Comparison of ENCODE assay signal across 9 cellular contexts in the genomic region with DNA sequence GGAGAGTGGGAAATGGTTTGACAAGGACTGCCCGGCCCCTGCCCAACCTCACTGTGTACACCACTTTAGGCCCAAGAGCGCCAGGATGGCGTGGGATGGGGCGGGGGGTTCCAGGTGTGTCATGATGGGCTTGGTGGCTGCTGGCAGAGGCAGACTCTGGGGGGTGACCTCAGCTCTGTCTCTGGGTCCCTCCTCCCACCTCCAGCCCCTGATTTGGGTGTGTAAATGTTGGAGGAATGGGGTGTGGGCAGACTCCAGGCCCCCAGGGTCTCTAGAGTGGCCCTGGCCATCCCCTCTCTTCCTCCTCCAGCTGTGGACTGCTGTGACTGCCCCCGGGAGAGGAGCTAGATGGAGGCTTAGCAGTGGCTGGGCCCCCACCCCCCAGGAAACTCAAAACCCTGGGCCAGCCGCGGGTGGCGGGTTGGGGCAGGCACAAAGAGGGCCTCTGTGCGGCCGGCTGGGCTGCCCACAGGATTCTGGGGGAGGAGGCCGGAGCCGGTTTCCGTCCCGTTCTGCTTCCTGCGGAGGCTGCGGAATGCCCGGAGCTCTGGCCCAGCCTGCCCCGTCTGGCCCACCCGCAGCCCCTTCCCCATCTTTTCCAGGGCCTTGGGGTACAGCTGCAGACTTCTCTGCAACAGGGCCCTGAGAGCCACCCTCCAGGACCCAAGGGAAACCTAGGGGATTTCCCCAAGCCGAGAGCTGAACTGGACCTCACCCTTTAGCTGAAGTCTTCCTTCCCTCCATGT. TPM values are rescaled to one million over a fixed set of nuclear protein-coding genes. Genes with fewer than 3 reads are reported as not detected.
DNase-seq lines count a peak whose midpoint lies in the region; ATAC-seq and TF ChIP-seq lines count a peak whose summit lies in the region.
"Had no signal": no experiment of that assay in that cellular context is flagged by ENCODE, and none has a peak within 500 bp of the region (broad histone marks: within the 10 kb centered on the region; RNA-seq: fewer than 3 reads in every experiment).

No MANE protein-coding gene starts in this region.

- H3K27me3 Mint-ChIP-seq in activated CD8-positive, alpha-beta T cell treated with anti-CD3 and anti-CD28 coated beads, Interleukin-2, amount 10 ng/mL, durations not matched to agents 7 days and 5 days (ENCODE audit: low read depth) = no peaks in the 10 kb centered on the region

- no peaks in the 10 kb centered on the region; the same call in 1 of the 2 replicates for H4K20me1 ChIP-seq in GM23248 (ENCODE audit: insufficient read depth)
- H4K20me1 ChIP-seq in PC-9 (ENCODE audit: insufficient read depth) = peaks cover 59% of the 10 kb centered on the region

- POLR2A ChIA-PET in activated CD8-positive, alpha-beta T cell treated with anti-CD3 and anti-CD28 coated beads, Interleukin-2, amount 10 ng/mL, durations not matched to agents 7 days and 5 days (lab: Charles Lee) = interaction anchor here (2.0 kb wide), 1 partner anchor 11 kb away, joined by 5 read pairs; no protein-coding TSS in a partner anchor
- POLR2A ChIA-PET in PC-9 (lab: Charles Lee; ENCODE audit: unreplicated experiment) = no interaction called here

- H3K79me2 ChIP-seq in GM23248 (ENCODE audit: insufficient read depth) (peaks cover 94% of the 10 kb centered on the region), PC-9 (ENCODE audit: low read depth) (peaks cover 82% of the 10 kb centered on the region)

- H3K9ac ChIP-seq in GM23248 = peak overlapping the region; percentile 3; the same call in 1 of the 2 replicates

- H3K4me3 ChIP-seq in GM23248 (no peak overlapping the region), PC-9 (no peak overlapping the region), testis (no peak overlapping the region)

- TF ChIP-seq CTCF in PC-9 (conservative IDR thresholded peaks at IDR 0.05) (no peak), testis (IDR thresholded peaks at IDR 0.05) (no peak)

- DNase-seq in GM23248 (no peak), kidney tubule cell (ENCODE audit: low spot score) (peak; percentile 52), substantia nigra (lab: John Stamatoyannopoulos, UW) (peak in 45 of 49 donors; percentile 46 to 92 (median 81)), PC-9 (no peak), testis (no peak)
- DNase-seq in activated CD8-positive, alpha-beta T cell treated with anti-CD3 and anti-CD28 coated beads, Interleukin-2, amount 10 ng/mL, durations not matched to agents 7 days and 5 days = no peak
- no peak for DNase-seq in activated CD4-positive, CD25-positive, alpha-beta regulatory T cell (lab: John Stamatoyannopoulos, UW)
- DNase-seq: activated CD4-positive, alpha-beta T cell treated with anti-CD3 and anti-CD28 coated beads for 1 hour had no signal

- ATAC-seq in activated CD8-positive, alpha-beta T cell treated with anti-CD3 and anti-CD28 coated beads, Interleukin-2, amount 10 ng/mL, durations not matched to agents 7 days and 5 days = no peak
- no peak for ATAC-seq in esophagus mucosa

- H3K9me3 ChIP-seq in GM23248 (ENCODE audit: low read depth) (no peaks in the 10 kb centered on the region), PC-9 (ENCODE audit: insufficient read depth, low read depth) (no peaks in the 10 kb centered on the region), testis (no peaks in the 10 kb centered on the region)

- BruUV-seq in PC-9 (replicated peaks; lab: Mats Ljungman, UMichigan) = no TSS peak

- H3K4me3 Mint-ChIP-seq in activated CD8-positive, alpha-beta T cell treated with anti-CD3 and anti-CD28 coated beads, Interleukin-2, amount 10 ng/mL, durations not matched to agents 7 days and 5 days = peak overlapping the region; percentile 77

- H3K4me1 ChIP-seq in GM23248 (ENCODE audit: insufficient read depth) (peaks cover 34% of the 10 kb centered on the region), PC-9 (replicated peaks; ENCODE audit: insufficient read depth) (no peaks in the 10 kb centered on the region), testis (peaks cover 55% of the 10 kb centered on the region)

- H3K9me3 Mint-ChIP-seq in activated CD8-positive, alpha-beta T cell treated with anti-CD3 and anti-CD28 coated beads, Interleukin-2, amount 10 ng/mL, durations not matched to agents 7 days and 5 days (ENCODE audit: insufficient read depth) = no peaks in the 10 kb centered on the region

- H3F3A ChIP-seq in GM23248 (ENCODE audit: insufficient read depth) (peaks cover 20% of the 10 kb centered on the region), PC-9 (ENCODE audit: insufficient read depth, low read depth) (no peaks in the 10 kb centered on the region)

- H3K27ac ChIP-seq in GM23248 (no peak overlapping the region), substantia nigra (ENCODE audit: low read depth, low read length, poor library complexity, severe bottlenecking) (peak overlapping the region; percentile 98), PC-9 (no peak overlapping the region), testis (peak overlapping the region in 1 of 2 donors; percentile 82)

- 87 to 89% methylated on average over 16 to 20 of the region's 20 CpGs for WGBS in GM23248 (ENCODE audit: low coverage in 1 of 2, low lambda C conversion rate in 2 of 2, missing lambda C conversion rate in 2 of 2), 2 experiments
- WGBS in testis, 2 donors = 68 to 72% methylated on average over 6 to 20 of the region's 20 CpGs

- no peaks in the 10 kb centered on the region for H3K36me3 Mint-ChIP-seq in activated CD8-positive, alpha-beta T cell treated with anti-CD3 and anti-CD28 coated beads, Interleukin-2, amount 10 ng/mL, durations not matched to agents 7 days and 5 days (ENCODE audit: low read depth)

- no peak overlapping the region for H2AFZ ChIP-seq in GM23248
- H2AFZ ChIP-seq in PC-9 = no peak overlapping the region

- H3K27me3 ChIP-seq in GM23248 (replicated peaks; ENCODE audit: insufficient read depth) (no peaks in the 10 kb centered on the region), PC-9 (ENCODE audit: insufficient read depth, low read depth) (no peaks in the 10 kb centered on the region), testis (no peaks in the 10 kb centered on the region)

- H3K4me1 Mint-ChIP-seq in activated CD8-positive, alpha-beta T cell treated with anti-CD3 and anti-CD28 coated beads, Interleukin-2, amount 10 ng/mL, durations not matched to agents 7 days and 5 days (ENCODE audit: low read depth) = peaks cover 48% of the 10 kb centered on the region

- in situ Hi-C loops in GM23248 (cut with MboI) = no loop called here

- no peak for TF ChIP-seq POLR2A in testis (IDR thresholded peaks at IDR 0.05)

- CTCF ChIA-PET in activated CD8-positive, alpha-beta T cell treated with anti-CD3 and anti-CD28 coated beads, Interleukin-2, amount 10 ng/mL, durations not matched to agents 7 days and 5 days (lab: Charles Lee) = interaction anchor here (0.5 to 8.5 kb wide), 10 partner anchors 10 to 503 kb away, joined by 3 to 95 read pairs (median 4); no protein-coding TSS in a partner anchor
- CTCF ChIA-PET in PC-9 (lab: Charles Lee) = no interaction called here

- intact Hi-C loops in PC-9 (cut with micrococcal nuclease; ENCODE audit: unreplicated experiment) (no loop called here), testis (cut with DNase I; ENCODE audit: low total_unique reads) (no loop called here)

- H3K36me3 ChIP-seq in GM23248 (ENCODE audit: low read depth) = no peaks in the 10 kb centered on the region
- no peaks in the 10 kb centered on the region for H3K36me3 ChIP-seq in PC-9 (ENCODE audit: low read depth)
- H3K36me3 ChIP-seq in testis (ENCODE audit: low read depth, missing control alignments) = no peaks in the 10 kb centered on the region

- no peak overlapping the region for H3K27ac Mint-ChIP-seq in activated CD8-positive, alpha-beta T cell treated with anti-CD3 and anti-CD28 coated beads, Interleukin-2, amount 10 ng/mL, durations not matched to agents 7 days and 5 days

- H3K4me2 ChIP-seq in GM23248 (ENCODE audit: unreplicated experiment) (no peak overlapping the region), PC-9 (no peak overlapping the region)

- H3K9me2 ChIP-seq in GM23248 (ENCODE audit: insufficient read depth) (no peaks in the 10 kb centered on the region), PC-9 (ENCODE audit: insufficient read depth) (no peaks in the 10 kb centered on the region)

RNA-seq across cellular contexts. Expression of a gene that starts 23.1 kb away (rescaled TPM):
- 163 and 168 TPM in 2 replicates for total RNA-seq in GM23248 (2014; rRNA removed; shearing (Covaris generic))
- polyA plus RNA-seq in GM23248 (2016; fragmentation: Nextera tagmentation; extraction: Ambion mirVana) (81.4 and 83.7 TPM in 2 replicates), testis (ENCODE audit: insufficient read depth, low read depth, low replicate concordance) (94.7 TPM)
- total RNA-seq in activated CD8-positive, alpha-beta T cell treated with anti-CD3 and anti-CD28 coated beads, Interleukin-2, amount 10 ng/mL, durations not matched to agents 7 days and 5 days = 1 to 10 TPM; 1.2 to 2.0 TPM
- total RNA-seq in PC-9 (2021) (59.9 and 68.2 TPM in 2 replicates), esophagus mucosa (22.6 TPM), testis (10 to 100 TPM; 71.1 to 78.3 TPM)

Comparison
In these comparisons a context has a peak if more than half of its experiments do, and no peak if none do; other contexts are left out.
1. DNase-seq: peak in kidney tubule cell (single experiment) and substantia nigra (45 of 49); none in GM23248 (single experiment), activated CD8-positive, alpha-beta T cell treated with anti-CD3 and anti-CD28 coated beads, Interleukin-2, amount 10 ng/mL, durations not matched to agents 7 days and 5 days (single experiment), PC-9 (0 of 2), activated CD4-positive, CD25-positive, alpha-beta regulatory T cell (0 of 4) and testis (single experiment).